Comparison of ENCODE assay signal across 2 cellular contexts in genomic region chr22:20176421-20177060, GRCh38.
TF ChIP-seq lines count a peak whose summit lies in the region.

No MANE protein-coding gene starts in this region.

TF ChIP-seq in IMR-90, 13 proteins besides CTCF, POLR2A, EP300 and RAD21:
- TF ChIP-seq BHLHE40 (IDR thresholded peaks at IDR 0.05; ENCODE audit: low read depth, low read length) (no peak), CEBPB (IDR thresholded peaks at IDR 0.05; ENCODE audit: low read depth, low read length) (no peak), FOS (IDR thresholded peaks at IDR 0.05; ENCODE audit: low read depth, low read length) (no peak), RFX5 (IDR thresholded peaks at IDR 0.05; ENCODE audit: low read depth, low read length) (no peak), MXI1 (IDR thresholded peaks at IDR 0.05; ENCODE audit: borderline replicate concordance, low read depth, low read length) (no peak), RCOR1 (IDR thresholded peaks at IDR 0.05; ENCODE audit: insufficient replicate concordance, low read length) (no peak), MAZ (IDR thresholded peaks at IDR 0.05; ENCODE audit: borderline replicate concordance, low read depth, low read length) (no peak), MAFK (IDR thresholded peaks at IDR 0.05; ENCODE audit: low read depth, low read length) (no peak), NFE2L2 (IDR thresholded peaks at IDR 0.05; ENCODE audit: low read depth, low read length) (no peak), CHD1 (IDR thresholded peaks at IDR 0.05; ENCODE audit: low read depth, low read length) (no peak), SMC3 (IDR thresholded peaks at IDR 0.05; ENCODE audit: low read depth, low read length) (no peak)
- TF ChIP-seq, protein P1, sequence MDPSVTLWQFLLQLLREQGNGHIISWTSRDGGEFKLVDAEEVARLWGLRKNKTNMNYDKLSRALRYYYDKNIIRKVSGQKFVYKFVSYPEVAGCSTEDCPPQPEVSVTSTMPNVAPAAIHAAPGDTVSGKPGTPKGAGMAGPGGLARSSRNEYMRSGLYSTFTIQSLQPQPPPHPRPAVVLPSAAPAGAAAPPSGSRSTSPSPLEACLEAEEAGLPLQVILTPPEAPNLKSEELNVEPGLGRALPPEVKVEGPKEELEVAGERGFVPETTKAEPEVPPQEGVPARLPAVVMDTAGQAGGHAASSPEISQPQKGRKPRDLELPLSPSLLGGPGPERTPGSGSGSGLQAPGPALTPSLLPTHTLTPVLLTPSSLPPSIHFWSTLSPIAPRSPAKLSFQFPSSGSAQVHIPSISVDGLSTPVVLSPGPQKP (IDR thresholded peaks at IDR 0.05; ENCODE audit: borderline replicate concordance, low read depth, low read length): no peak
- TF ChIP-seq, protein P2, sequence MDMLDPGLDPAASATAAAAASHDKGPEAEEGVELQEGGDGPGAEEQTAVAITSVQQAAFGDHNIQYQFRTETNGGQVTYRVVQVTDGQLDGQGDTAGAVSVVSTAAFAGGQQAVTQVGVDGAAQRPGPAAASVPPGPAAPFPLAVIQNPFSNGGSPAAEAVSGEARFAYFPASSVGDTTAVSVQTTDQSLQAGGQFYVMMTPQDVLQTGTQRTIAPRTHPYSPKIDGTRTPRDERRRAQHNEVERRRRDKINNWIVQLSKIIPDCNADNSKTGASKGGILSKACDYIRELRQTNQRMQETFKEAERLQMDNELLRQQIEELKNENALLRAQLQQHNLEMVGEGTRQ (IDR thresholded peaks at IDR 0.05; ENCODE audit: low read depth, low read length): no peak

TF ChIP-seq in K562, 482 proteins besides CTCF, POLR2A, EP300 and RAD21:
- TF ChIP-seq NR2C2 (CRISPR knock-in tag; IDR thresholded peaks at IDR 0.05): peak; percentile 64
- TF ChIP-seq NR2C2 (tag; IDR thresholded peaks at IDR 0.05): no peak
- TF ChIP-seq SMARCA5 (IDR thresholded peaks at IDR 0.05): peak; percentile 74; the same call in 1 of the 2 replicates
- TF ChIP-seq E2F4 (CRISPR knock-in tag; IDR thresholded peaks at IDR 0.05; ENCODE audit: low read depth): 0 out of 2 replicates have a peak, but pooled peaks have one; percentile 7
- TF ChIP-seq ZC3H4 (CRISPR knock-in tag; IDR thresholded peaks at IDR 0.05; ENCODE audit: borderline replicate concordance): peak; percentile 39; the same call in 1 of the 2 replicates
- TF ChIP-seq ZNF639 (CRISPR knock-in tag; conservative IDR thresholded peaks at IDR 0.05 in 1 of 2, IDR thresholded peaks at IDR 0.05 in 1 of 2): 0 out of 4 replicates have a peak, but pooled peaks of 1 of the 2 experiments have one; percentile 4
- TF ChIP-seq IRF2 (CRISPR knock-in tag; IDR thresholded peaks at IDR 0.05): 0 out of 2 replicates have a peak, but pooled peaks have one; percentile 79
- TF ChIP-seq, protein P3, sequence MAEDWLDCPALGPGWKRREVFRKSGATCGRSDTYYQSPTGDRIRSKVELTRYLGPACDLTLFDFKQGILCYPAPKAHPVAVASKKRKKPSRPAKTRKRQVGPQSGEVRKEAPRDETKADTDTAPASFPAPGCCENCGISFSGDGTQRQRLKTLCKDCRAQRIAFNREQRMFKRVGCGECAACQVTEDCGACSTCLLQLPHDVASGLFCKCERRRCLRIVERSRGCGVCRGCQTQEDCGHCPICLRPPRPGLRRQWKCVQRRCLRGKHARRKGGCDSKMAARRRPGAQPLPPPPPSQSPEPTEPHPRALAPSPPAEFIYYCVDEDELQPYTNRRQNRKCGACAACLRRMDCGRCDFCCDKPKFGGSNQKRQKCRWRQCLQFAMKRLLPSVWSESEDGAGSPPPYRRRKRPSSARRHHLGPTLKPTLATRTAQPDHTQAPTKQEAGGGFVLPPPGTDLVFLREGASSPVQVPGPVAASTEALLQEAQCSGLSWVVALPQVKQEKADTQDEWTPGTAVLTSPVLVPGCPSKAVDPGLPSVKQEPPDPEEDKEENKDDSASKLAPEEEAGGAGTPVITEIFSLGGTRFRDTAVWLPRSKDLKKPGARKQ (CRISPR knock-in tag; IDR thresholded peaks at IDR 0.05): no peak
- TF ChIP-seq ZC3H11A (IDR thresholded peaks at IDR 0.05; ENCODE audit: low read depth, low read length): no peak
- TF ChIP-seq HDAC2 (IDR thresholded peaks at IDR 0.05): peak; percentile 29; the same call in 1 of the 2 replicates
- TF ChIP-seq CREB1 (IDR thresholded peaks at IDR 0.05): peak; percentile 84
- peak; percentile 71 for TF ChIP-seq CREB1 (CRISPR knock-in tag; IDR thresholded peaks at IDR 0.05)
- TF ChIP-seq MIER1 (IDR thresholded peaks at IDR 0.05; ENCODE audit: low read depth): no peak
- no peak for TF ChIP-seq RAD51 (IDR thresholded peaks at IDR 0.05; ENCODE audit: borderline replicate concordance, low read depth)
- TF ChIP-seq ZNF24 (IDR thresholded peaks at IDR 0.05): peak; percentile 73
- no peak for TF ChIP-seq ZZZ3 (IDR thresholded peaks at IDR 0.05)
- peak; percentile 73; the same call in 1 of the 2 replicates for TF ChIP-seq CBX1 (IDR thresholded peaks at IDR 0.05; ENCODE audit: low read depth)
- TF ChIP-seq ATF1 (CRISPR knock-in tag; IDR thresholded peaks at IDR 0.05): 0 out of 2 replicates have a peak, but pooled peaks have one; percentile 22
- TF ChIP-seq ATF1 (tag; IDR thresholded peaks at IDR 0.05): no peak
- TF ChIP-seq ZNF586 (CRISPR knock-in tag; conservative IDR thresholded peaks at IDR 0.05): no peak
- TF ChIP-seq SMARCE1 (IDR thresholded peaks at IDR 0.05): no peak
- TF ChIP-seq CREM (IDR thresholded peaks at IDR 0.05; ENCODE audit: low read depth): peak; percentile 75
- peak in 1 of 3 experiments; percentile 44 for TF ChIP-seq YY1 (IDR thresholded peaks at IDR 0.05; ENCODE audit: borderline replicate concordance in 1 of 3, control insufficient read depth in 1 of 3, extremely low read depth in 1 of 3, insufficient read depth in 3 of 3, insufficient read length in 1 of 3, insufficient replicate concordance in 2 of 3, low read depth in 1 of 3, low read length in 2 of 3)
- TF ChIP-seq ZBTB1 (CRISPR knock-in tag; IDR thresholded peaks at IDR 0.05; ENCODE audit: borderline replicate concordance, low read depth): 0 out of 2 replicates have a peak, but pooled peaks have one; percentile 44
- no peak for TF ChIP-seq ZNF232 (CRISPR knock-in tag; IDR thresholded peaks at IDR 0.05)
- TF ChIP-seq, protein P4, sequence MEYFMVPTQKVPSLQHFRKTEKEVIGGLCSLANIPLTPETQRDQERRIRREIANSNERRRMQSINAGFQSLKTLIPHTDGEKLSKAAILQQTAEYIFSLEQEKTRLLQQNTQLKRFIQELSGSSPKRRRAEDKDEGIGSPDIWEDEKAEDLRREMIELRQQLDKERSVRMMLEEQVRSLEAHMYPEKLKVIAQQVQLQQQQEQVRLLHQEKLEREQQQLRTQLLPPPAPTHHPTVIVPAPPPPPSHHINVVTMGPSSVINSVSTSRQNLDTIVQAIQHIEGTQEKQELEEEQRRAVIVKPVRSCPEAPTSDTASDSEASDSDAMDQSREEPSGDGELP (CRISPR knock-in tag; IDR thresholded peaks at IDR 0.05; ENCODE audit: borderline replicate concordance): peak; percentile 61; the same call in 1 of the 2 replicates
- TF ChIP-seq BCOR (IDR thresholded peaks at IDR 0.05): peak; percentile 95
